Comparison of ENCODE assay signal across 9 cellular contexts in genomic region chr1:2301607-2302291, GRCh38.
A peak's percentile ranks its signal among the peaks of the same experiment; 100 is the strongest.
DNase-seq lines count a peak whose midpoint lies in the region; ATAC-seq and TF ChIP-seq lines count a peak whose summit lies in the region.
"Had no signal": no experiment of that assay in that cellular context is flagged by ENCODE, and none has a peak within 500 bp of the region (broad histone marks: within the 10 kb centered on the region; RNA-seq: fewer than 3 reads in every experiment).

No MANE protein-coding gene starts in this region.

- peak overlapping the region; percentile 98 for H3K27ac ChIP-seq in CD4-positive, alpha-beta T cell (ENCODE audit: low read depth, low read length)
- peak overlapping the region; percentile 98 for H3K27ac ChIP-seq in KOPT-K1 (ENCODE audit: low read depth, low read length, poor library complexity, severe bottlenecking)
- H3K27ac ChIP-seq in coronary artery = peak overlapping the region; percentile 81 to 92
- H3K27ac ChIP-seq in sigmoid colon = peak overlapping the region; percentile 70 to 79 (median 74)
- H3K27ac ChIP-seq: neutrophil had no signal

- no peak for TF ChIP-seq POLR2A in sigmoid colon (IDR thresholded peaks at IDR 0.05)

- WGBS in sigmoid colon, 2 donors = 66 to 86% methylated on average over 17 of the region's 17 CpGs

- peaks cover 69% of the 10 kb centered on the region for H3K36me3 Mint-ChIP-seq in CD4-positive, alpha-beta T cell (ENCODE audit: low read depth)

- ATAC-seq in CD4-positive, alpha-beta T cell (ENCODE audit: poor library complexity) = no peak
- no peak for ATAC-seq in GM21515 (IDR thresholded peaks at IDR 0.05; ENCODE audit: unreplicated experiment)

- no peak for TF ChIP-seq CTCF in CD4-positive, alpha-beta T cell (IDR thresholded peaks at IDR 0.05)
- TF ChIP-seq CTCF in coronary artery (IDR thresholded peaks at IDR 0.05) (no peak), sigmoid colon (IDR thresholded peaks at IDR 0.05) (no peak)

- H3K27me3 Mint-ChIP-seq in CD4-positive, alpha-beta T cell = no peaks in the 10 kb centered on the region

- DNase-seq in CD4-positive, alpha-beta T cell = no peak
- no peak for DNase-seq in coronary artery (ENCODE audit: low spot score)
- no peak for DNase-seq in sigmoid colon
- no peak for DNase-seq in NCI-H774 (lab: John Stamatoyannopoulos, UW)
- DNase-seq in ecto neural progenitor cell (ENCODE audit: low spot score) = no peak
- DNase-seq in hepatic stellate cell (ENCODE audit: low spot score) = no peak

- no peaks in the 10 kb centered on the region for H3K27me3 ChIP-seq in CD4-positive, alpha-beta T cell (ENCODE audit: control insufficient read depth, insufficient read depth, low read length)
- no peaks in the 10 kb centered on the region for H3K27me3 ChIP-seq in sigmoid colon

- no peaks in the 10 kb centered on the region for H3K36me3 ChIP-seq in KOPT-K1 (ENCODE audit: insufficient read depth, low read length)
- H3K36me3 ChIP-seq in sigmoid colon = peaks cover 8 to 32% (median 23%) of the 10 kb centered on the region in 4 donors

- H3K4me3 ChIP-seq in coronary artery = peak overlapping the region; percentile 67
- H3K4me3 ChIP-seq in sigmoid colon = no peak overlapping the region

- CTCF ChIA-PET in CD4-positive, alpha-beta T cell (lab: Charles Lee) = interaction anchor here (0.6 to 2.9 kb wide), 9 partner anchors 9 to 107 kb away, joined by 3 to 14 read pairs (median 4); partner anchors contain the start of gene FAAP20

- POLR2A ChIA-PET in CD4-positive, alpha-beta T cell (lab: Charles Lee) = interaction anchor here (0.7 to 4.8 kb wide), 18 partner anchors 8 to 169 kb away, joined by 3 to 116 read pairs (median 6); partner anchors contain the start of genes FAAP20, MORN1, RER1 and SKI

- peak overlapping the region; percentile 99 for H3K27ac Mint-ChIP-seq in CD4-positive, alpha-beta T cell

- H3K4me1 Mint-ChIP-seq in CD4-positive, alpha-beta T cell (ENCODE audit: low read depth) = peaks cover 42% of the 10 kb centered on the region

- no peaks in the 10 kb centered on the region for H3K9me3 ChIP-seq in CD4-positive, alpha-beta T cell (ENCODE audit: control insufficient read depth, low read length)
- no peaks in the 10 kb centered on the region for H3K9me3 ChIP-seq in KOPT-K1 (ENCODE audit: insufficient read depth, low read length, poor library complexity, severe bottlenecking)
- no peaks in the 10 kb centered on the region for H3K9me3 ChIP-seq in sigmoid colon
- H3K9me3 ChIP-seq: neutrophil had no signal

- no peaks in the 10 kb centered on the region for H3K9me3 Mint-ChIP-seq in CD4-positive, alpha-beta T cell

- H3K4me3 Mint-ChIP-seq in CD4-positive, alpha-beta T cell = peak overlapping the region; percentile 91

- no peak for TF ChIP-seq EP300 in sigmoid colon (IDR thresholded peaks at IDR 0.05)

- intact Hi-C loops in CD4-positive, alpha-beta T cell (cut with DNase I, micrococcal nuclease) = loop anchor here (1.0 to 2.0 kb wide), 4 partner anchors 11 to 73 kb away; partner anchors contain the start of gene SKI (in 1 of the 2)
- intact Hi-C loops in sigmoid colon (cut with DNase I) = no loop called here

- H3K4me1 ChIP-seq in sigmoid colon = peaks cover 0 to 93% (median 76%) of the 10 kb centered on the region in 4 donors
